Comparison of ENCODE assay signal across 17 cellular contexts in the genomic region with DNA sequence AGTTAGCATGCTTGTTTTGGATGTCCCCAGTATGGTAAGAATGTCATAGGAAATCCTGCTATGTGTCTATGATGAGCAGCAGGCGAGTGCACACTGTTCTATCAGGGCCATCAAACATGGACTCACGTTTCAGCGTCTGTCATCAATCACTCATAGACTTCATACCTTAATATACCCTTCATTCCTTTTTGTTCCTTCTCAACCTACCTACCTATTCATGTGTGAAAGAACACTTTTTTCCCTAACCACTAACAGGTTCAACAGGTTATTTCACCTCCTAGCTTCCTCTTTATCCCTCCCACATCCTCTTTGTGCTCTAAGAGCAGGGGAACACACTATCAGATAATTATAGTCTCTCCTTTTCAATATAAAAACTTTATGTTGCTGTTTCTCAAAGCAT.
DNase-seq lines count a peak whose midpoint lies in the region; TF ChIP-seq lines count a peak whose summit lies in the region.
"Had no signal": no experiment of that assay in that cellular context is flagged by ENCODE, and none has a peak within 500 bp of the region (broad histone marks: within the 10 kb centered on the region; RNA-seq: fewer than 3 reads in every experiment).

No MANE protein-coding gene starts in this region.

- POLR2A ChIA-PET in HEK293 (lab: Yijun Ruan, JAX) (no interaction called here), PC-9 (lab: Charles Lee; ENCODE audit: unreplicated experiment) (interaction anchor here (0.6 kb wide), 1 partner anchor 75 kb away, joined by 3 read pairs; no protein-coding TSS in a partner anchor)
- POLR2A ChIA-PET in activated CD4-positive, alpha-beta memory T cell treated with anti-CD3 and anti-CD28 coated beads for 36 hours (lab: Charles Lee) = no interaction called here

- 89 to 95% (median 91%) methylated on average over 3 of the region's 3 CpGs for WGBS in adrenal gland, 4 donors

- intact Hi-C loops in PC-9 (cut with micrococcal nuclease; ENCODE audit: unreplicated experiment) (loop anchor here (1.0 kb wide), 1 partner anchor 29 kb away; no protein-coding TSS in a partner anchor), adrenal gland (cut with DNase I) (no loop called here)
- intact Hi-C loops in activated CD4-positive, alpha-beta memory T cell treated with anti-CD3 and anti-CD28 coated beads for 36 hours (cut with micrococcal nuclease) = no loop called here

- CTCF ChIA-PET in HEK293 (lab: Yijun Ruan, JAX) = interaction anchor here (0.6 to 1.2 kb wide), 3 partner anchors 374 to 943 kb away, joined by 3 to 4 read pairs (median 3); no protein-coding TSS in a partner anchor
- CTCF ChIA-PET in PC-9 (lab: Charles Lee) = interaction anchor here (0.5 kb wide), 1 partner anchor 427 kb away, joined by 6 read pairs; no protein-coding TSS in a partner anchor
- CTCF ChIA-PET in activated CD4-positive, alpha-beta memory T cell treated with anti-CD3 and anti-CD28 coated beads for 36 hours (lab: Charles Lee) = interaction anchor here (0.9 to 2.6 kb wide), 3 partner anchors 28 to 381 kb away, joined by 3 to 6 read pairs (median 3); no protein-coding TSS in a partner anchor

- no peak for TF ChIP-seq POLR2A in adrenal gland (IDR thresholded peaks at IDR 0.05)

- H3K36me3 Mint-ChIP-seq in mesothelial cell of epicardium = peaks cover 15% of the 10 kb centered on the region
- H3K36me3 Mint-ChIP-seq in activated CD4-positive, alpha-beta memory T cell treated with anti-CD3 and anti-CD28 coated beads for 36 hours = peaks cover 4% of the 10 kb centered on the region

- no peaks in the 10 kb centered on the region for H3K9me3 ChIP-seq in HEK293 (ENCODE audit: control insufficient read depth, insufficient read depth, low read depth, low read length)
- H3K9me3 ChIP-seq in PC-9 (ENCODE audit: insufficient read depth, low read depth) = no peaks in the 10 kb centered on the region
- no peaks in the 10 kb centered on the region for H3K9me3 ChIP-seq in adrenal gland (replicated peaks in 1 of 3)
- H3K9me3 ChIP-seq: testis had no signal

- H3K9me3 Mint-ChIP-seq in mesothelial cell of epicardium = no peaks in the 10 kb centered on the region
- H3K9me3 Mint-ChIP-seq in activated CD4-positive, alpha-beta memory T cell treated with anti-CD3 and anti-CD28 coated beads for 36 hours = no peaks in the 10 kb centered on the region
- H3K9me3 Mint-ChIP-seq: activated T-helper 17 cell treated with anti-CD3 and anti-CD28 coated beads, Interleukin-2, amount 50 U/mL, for 72 hours had no signal

- H3K36me3 ChIP-seq in HEK293 (ENCODE audit: control insufficient read depth in 2 of 2, insufficient read depth in 1 of 2, low read length in 2 of 2) (no peaks in the 10 kb centered on the region), PC-9 (ENCODE audit: low read depth) (0 out of 2 replicates have a peak, but pooled peaks cover 3% of the 10 kb centered on the region), adrenal gland (replicated peaks in 1 of 2) (no peaks in the 10 kb centered on the region)
- H3K36me3 ChIP-seq: WERI-Rb-1 had no signal

- peak overlapping the region; percentile 63 for H3K4me2 ChIP-seq in PC-9

- H3K4me3 ChIP-seq in HEK293 (ENCODE audit: low read depth, low read length) (no peak overlapping the region), PC-9 (no peak overlapping the region), adrenal gland (no peak overlapping the region)
- H3K4me3 ChIP-seq: coronary artery, testis had no signal

- DNase-seq in LoVo (ENCODE audit: low spot score) (peak; percentile 5), PC-9 (peak; percentile 34 to 94), mesothelial cell of epicardium (ENCODE audit: low spot score in 2 of 2, unreplicated experiment in 2 of 2) (no peak), adrenal gland (no peak), NCI-H82 treated with DMSO at 0.1 percent for 48 hours (lab: John Stamatoyannopoulos, UW; ENCODE audit: unreplicated experiment) (no peak)
- DNase-seq in activated CD4-positive, alpha-beta memory T cell treated with anti-CD3 and anti-CD28 coated beads for 36 hours = no peak
- DNase-seq: activated CD8-positive, alpha-beta memory T cell treated with anti-CD3 and anti-CD28 coated beads for 24 hours; amygdala; glutamatergic neuron; stimulated activated CD4-positive, alpha-beta T cell treated with anti-CD3 and anti-CD28 coated beads, Interleukin-4, amount 100 ng/mL, for 24 hours; SW 1271; testis; WERI-Rb-1 had no signal

- no peaks in the 10 kb centered on the region for H3K27me3 Mint-ChIP-seq in mesothelial cell of epicardium (ENCODE audit: low read depth)
- no peaks in the 10 kb centered on the region for H3K27me3 Mint-ChIP-seq in activated CD4-positive, alpha-beta memory T cell treated with anti-CD3 and anti-CD28 coated beads for 36 hours
- H3K27me3 Mint-ChIP-seq: activated T-helper 17 cell treated with anti-CD3 and anti-CD28 coated beads, Interleukin-2, amount 50 U/mL, for 72 hours had no signal

- BruUV-seq in PC-9 (replicated peaks; lab: Mats Ljungman, UMichigan) = no TSS peak

- H4K20me1 ChIP-seq in PC-9 (ENCODE audit: insufficient read depth) = no peaks in the 10 kb centered on the region

- TF ChIP-seq CTCF in HEK293 (tag by site-specific recombination; IDR thresholded peaks at IDR 0.05) = no peak
- TF ChIP-seq CTCF in PC-9 (conservative IDR thresholded peaks at IDR 0.05) = no peak
- no peak for TF ChIP-seq CTCF in mesothelial cell of epicardium (IDR thresholded peaks at IDR 0.05; ENCODE audit: unreplicated experiment)
- TF ChIP-seq CTCF in adrenal gland (IDR thresholded peaks at IDR 0.05) = no peak

- H3K27me3 ChIP-seq in PC-9 (ENCODE audit: insufficient read depth, low read depth) (no peaks in the 10 kb centered on the region), adrenal gland (no peaks in the 10 kb centered on the region)
- H3K27me3 ChIP-seq: testis had no signal

- peaks cover 4% of the 10 kb centered on the region; the same call in 1 of the 2 replicates for H3F3A ChIP-seq in PC-9 (ENCODE audit: insufficient read depth, low read depth)

- H3K4me1 ChIP-seq in HEK293 (ENCODE audit: control insufficient read depth, insufficient read depth, low read length) (no peaks in the 10 kb centered on the region), PC-9 (replicated peaks; ENCODE audit: insufficient read depth) (peaks cover 33% of the 10 kb centered on the region), adrenal gland (replicated peaks in 1 of 2) (peaks cover 0 to 14% of the 10 kb centered on the region in 2 donors)

- H2AFZ ChIP-seq in PC-9 = no peak overlapping the region

- H3K27ac Mint-ChIP-seq in mesothelial cell of epicardium = peak overlapping the region; percentile 94
- no peak overlapping the region for H3K27ac Mint-ChIP-seq in activated CD4-positive, alpha-beta memory T cell treated with anti-CD3 and anti-CD28 coated beads for 36 hours
- H3K27ac Mint-ChIP-seq: activated T-helper 17 cell treated with anti-CD3 and anti-CD28 coated beads, Interleukin-2, amount 50 U/mL, for 72 hours; B cell had no signal

- no peaks in the 10 kb centered on the region for H3K79me2 ChIP-seq in PC-9 (ENCODE audit: low read depth)

- H3K27ac ChIP-seq in HEK293 (ENCODE audit: extremely low read depth, low read depth, low read length) (no peak overlapping the region), PC-9 (peak overlapping the region; percentile 56), adrenal gland (no peak overlapping the region)
- H3K27ac ChIP-seq: coronary artery, WERI-Rb-1 had no signal

- no peaks in the 10 kb centered on the region for H3K9me2 ChIP-seq in PC-9 (ENCODE audit: insufficient read depth)

- H3K4me1 Mint-ChIP-seq in mesothelial cell of epicardium = peaks cover 77% of the 10 kb centered on the region
- no peaks in the 10 kb centered on the region for H3K4me1 Mint-ChIP-seq in activated CD4-positive, alpha-beta memory T cell treated with anti-CD3 and anti-CD28 coated beads for 36 hours (ENCODE audit: low read depth)
- H3K4me1 Mint-ChIP-seq: activated T-helper 17 cell treated with anti-CD3 and anti-CD28 coated beads, Interleukin-2, amount 50 U/mL, for 72 hours had no signal

- H3K4me3 Mint-ChIP-seq in mesothelial cell of epicardium = no peak overlapping the region
- H3K4me3 Mint-ChIP-seq in activated CD4-positive, alpha-beta memory T cell treated with anti-CD3 and anti-CD28 coated beads for 36 hours = no peak overlapping the region
- H3K4me3 Mint-ChIP-seq: activated T-helper 17 cell treated with anti-CD3 and anti-CD28 coated beads, Interleukin-2, amount 50 U/mL, for 72 hours; B cell had no signal

TF ChIP-seq in HEK293, 187 proteins besides CTCF, POLR2A, EP300 and RAD21:
- no peak for TF ChIP-seq ZNF132 (tag by site-specific recombination; IDR thresholded peaks at IDR 0.05; ENCODE audit: borderline replicate concordance)
- TF ChIP-seq SCRT1 (tag by site-specific recombination; IDR thresholded peaks at IDR 0.05; ENCODE audit: borderline replicate concordance) = peak; percentile 67
- peak; percentile 87 for TF ChIP-seq SCRT2 (tag by site-specific recombination; IDR thresholded peaks at IDR 0.05)
TF ChIP-seq in HEK293: peak in this region for 2.

Comparison
In these comparisons a context has a peak if more than half of its experiments do, and no peak if none do; other contexts are left out.
1. DNase-seq: peak in LoVo (single experiment) and PC-9 (2 of 2); none in mesothelial cell of epicardium (0 of 2), activated CD4-positive, alpha-beta memory T cell treated with anti-CD3 and anti-CD28 coated beads for 36 hours (single experiment), adrenal gland (0 of 7) and NCI-H82 treated with DMSO at 0.1 percent for 48 hours (single experiment).